6 cellular contexts compared by ENCODE assay signal in genomic region chr12:6915023-6915788, GRCh38. TPM values are rescaled to one million over a fixed set of nuclear protein-coding genes. Genes with fewer than 3 reads are reported as not detected.
A peak's percentile ranks its signal among the peaks of the same experiment; 100 is the strongest.
DNase-seq lines count a peak whose midpoint lies in the region; ATAC-seq and TF ChIP-seq lines count a peak whose summit lies in the region.

No MANE protein-coding gene starts in this region.

- peak; percentile 3 to 8 for ATAC-seq in left cardiac atrium

- TF ChIP-seq CTCF in GM06990 (IDR thresholded peaks at IDR 0.05; ENCODE audit: insufficient read depth, low read length, poor library complexity, severe bottlenecking), result no peak
- TF ChIP-seq CTCF in OCI-LY3 (IDR thresholded peaks at IDR 0.05; ENCODE audit: low read depth, low read length), result no peak
- TF ChIP-seq CTCF in transverse colon (IDR thresholded peaks at IDR 0.05), result peak in 1 of 5 experiments; percentile 6

- H3K4me3 ChIP-seq in GM06990 (replicated peaks; ENCODE audit: low read depth, low read length) (peak overlapping the region; percentile 62), OCI-LY3 (ENCODE audit: low read length) (peak overlapping the region; percentile 89), transverse colon (peak overlapping the region; percentile 60 to 76 (median 68))

- 0 out of 2 replicates have a peak, but pooled peaks cover 11% of the 10 kb centered on the region for H4K20me1 ChIP-seq in OCI-LY3 (ENCODE audit: insufficient read depth, low read length)

- H3K4me1 ChIP-seq in OCI-LY3 (ENCODE audit: low read length) (peaks cover 14% of the 10 kb centered on the region), transverse colon (peaks cover 13 to 21% (median 17%) of the 10 kb centered on the region in 4 donors)

- in situ Hi-C loops in transverse colon (cut with MboI; ENCODE audit: low pct_ligation_motif_present in 1 of 4, low pct_unique_long_range_greater_than_20kb in 1 of 4, low sequenced_read_pairs in 3 of 4), result loop anchor here in 1 of 4 donors (25.0 kb wide), 1 partner anchor 197 kb away; the partner anchor contains the start of gene C1RL

- TF ChIP-seq POLR2A in transverse colon (IDR thresholded peaks at IDR 0.05), result no peak

- H3K4me2 ChIP-seq in OCI-LY3 (ENCODE audit: low read length), result peak overlapping the region; percentile 96

- peak overlapping the region; percentile 82 for H3K9ac ChIP-seq in OCI-LY3 (ENCODE audit: low read length)

- peaks cover 13% of the 10 kb centered on the region for H3K79me2 ChIP-seq in OCI-LY3 (ENCODE audit: low read length)

- DNase-seq in GM06990 (ENCODE audit: extremely low read depth, insufficient read length), result no peak
- peak; percentile 49 for DNase-seq in left cardiac atrium
- no peak for DNase-seq in transverse colon
- no peak for DNase-seq in stimulated activated CD4-positive, alpha-beta T cell treated with anti-CD3 and anti-CD28 coated beads, Interleukin-2, amount 100 ng/mL, for 48 hours
- no peak for DNase-seq in NCI-H510A (lab: John Stamatoyannopoulos, UW)

- H3K36me3 ChIP-seq in GM06990 (ENCODE audit: control insufficient read depth, insufficient read depth, low read length) (peaks cover 2% of the 10 kb centered on the region), OCI-LY3 (replicated peaks; ENCODE audit: low read depth, low read length) (peaks cover 31% of the 10 kb centered on the region), transverse colon (no peaks in the 10 kb centered on the region)

- H3K27ac ChIP-seq in OCI-LY3 (ENCODE audit: low read length), result peak overlapping the region; percentile 17; the same call in 1 of the 2 replicates
- peak overlapping the region; percentile 76 to 90 (median 86) for H3K27ac ChIP-seq in transverse colon

- no peak for TF ChIP-seq EP300 in transverse colon (IDR thresholded peaks at IDR 0.05; ENCODE audit: low read depth)

- peak overlapping the region; percentile 94; the same call in 1 of the 2 replicates for H2AFZ ChIP-seq in OCI-LY3 (ENCODE audit: low read depth, low read length)

- intact Hi-C loops in left cardiac atrium (cut with DNase I), result no loop called here
- intact Hi-C loops in transverse colon (cut with DNase I; ENCODE audit: low total_unique reads), result no loop called here

- WGBS in transverse colon (ENCODE audit: low coverage in 1 of 2), 2 donors, result 17% methylated on average over 26 of the region's 26 CpGs; no CpG with 5 or more reads in 1 of the 2 donors

- H3K27me3 ChIP-seq in GM06990 (replicated peaks; ENCODE audit: control insufficient read depth, insufficient read depth, low read length) (no peaks in the 10 kb centered on the region), OCI-LY3 (ENCODE audit: low read depth, low read length) (no peaks in the 10 kb centered on the region), transverse colon (peaks cover 18% of the 10 kb centered on the region)

- H3K9me3 ChIP-seq in OCI-LY3 (ENCODE audit: insufficient read depth, low read length) (no peaks in the 10 kb centered on the region), transverse colon (no peaks in the 10 kb centered on the region)

RNA-seq across cellular contexts. Expression of gene ENO2, which starts 0.8 kb away (rescaled TPM):
- total RNA-seq in left cardiac atrium, result 10 to 100 TPM; 12.8 to 24.9 TPM
- 10 to 100 TPM in 2 of 4 donors, 1 to 10 TPM in 2; 7.2 to 14.1 (median 9.6) TPM for total RNA-seq in transverse colon

RNA-seq across cellular contexts. Expression of gene LRRC23, which starts 10.6 kb away (rescaled TPM):
- total RNA-seq in left cardiac atrium, result 10 to 100 TPM in 1 of 2 donors, 1 to 10 TPM in 1; 8.1 to 10.5 TPM
- 10 to 100 TPM in 1 of 4 donors, 1 to 10 TPM in 1, under 1 TPM in 1, not detected in 1; 0.60 to 11.3 (median 5.9) TPM for total RNA-seq in transverse colon

RNA-seq across cellular contexts. Expression of gene ATN1, which starts 12.6 kb away (rescaled TPM):
- total RNA-seq in left cardiac atrium (10 to 100 TPM; 75.3 to 83.1 TPM), transverse colon (100 to 1,000 TPM in 2 of 4 donors, 10 to 100 TPM in 2; 59.1 to 160 (median 112) TPM)

RNA-seq across cellular contexts. Expression of gene RNU7-1, which starts 28.4 kb away (rescaled TPM):
- total RNA-seq in left cardiac atrium (not detected), transverse colon (not detected)

RNA-seq across cellular contexts. Expression of gene C12orf57, which starts 28.6 kb away (rescaled TPM):
- 100 to 1,000 TPM; 249 to 282 TPM for total RNA-seq in left cardiac atrium
- total RNA-seq in transverse colon, result 100 to 1,000 TPM; 303 to 452 (median 386) TPM
